ENCODE assay signal across 21 cellular contexts in the genomic region with DNA sequence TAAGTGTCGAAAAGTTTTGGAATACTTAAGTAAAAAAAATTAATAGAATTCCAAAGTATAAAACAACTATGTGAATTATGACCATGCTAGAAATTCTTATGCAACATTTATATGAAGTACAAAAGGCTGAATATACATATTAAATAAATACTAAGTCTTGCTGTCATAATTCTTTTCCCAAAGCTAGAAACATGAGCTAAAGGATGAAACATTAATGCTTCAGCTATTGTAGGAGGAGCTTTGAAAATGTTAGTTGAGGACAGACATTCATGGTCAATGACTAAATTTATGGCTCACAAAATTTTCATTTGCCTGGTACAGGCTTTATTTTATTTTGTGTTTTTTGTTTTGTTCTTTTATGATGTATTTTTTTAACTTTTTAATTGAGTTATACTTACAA.
DNase-seq lines count a peak whose midpoint lies in the region; ATAC-seq and TF ChIP-seq lines count a peak whose summit lies in the region.
"Had no signal": no experiment of that assay in that cellular context is flagged by ENCODE, and none has a peak within 500 bp of the region (broad histone marks: within the 10 kb centered on the region; RNA-seq: fewer than 3 reads in every experiment).

No MANE protein-coding gene starts in this region.

- H3K9me3 Mint-ChIP-seq in osteocyte (ENCODE audit: unreplicated experiment), result no peaks in the 10 kb centered on the region
- H3K9me3 Mint-ChIP-seq in activated T-cell treated with anti-CD3 and anti-CD28 coated beads, Interleukin-2, amount 50 U/mL, for 4 hours, result no peaks in the 10 kb centered on the region

- no peak overlapping the region for H3K9ac ChIP-seq in adipocyte (ENCODE audit: low read length)

- H3K4me3 ChIP-seq in adipocyte (ENCODE audit: low read length) (no peak overlapping the region), fibroblast of pulmonary artery (replicated peaks; ENCODE audit: low read depth, low read length) (no peak overlapping the region)
- H3K4me3 ChIP-seq in effector memory CD4-positive, alpha-beta T cell (ENCODE audit: insufficient read depth, low read depth, low read length, poor library complexity, severe bottlenecking), result no peak overlapping the region
- H3K4me3 ChIP-seq: A549 had no signal

- peaks cover 26% of the 10 kb centered on the region for H3K4me1 Mint-ChIP-seq in osteocyte (ENCODE audit: unreplicated experiment)
- no peaks in the 10 kb centered on the region for H3K4me1 Mint-ChIP-seq in activated T-cell treated with anti-CD3 and anti-CD28 coated beads, Interleukin-2, amount 50 U/mL, for 4 hours (ENCODE audit: low read depth)
- H3K4me1 Mint-ChIP-seq: CD4-positive, CD25-positive, alpha-beta regulatory T cell; IgD-negative memory B cell had no signal

- no peak overlapping the region for H3K27ac ChIP-seq in effector memory CD4-positive, alpha-beta T cell (ENCODE audit: insufficient read depth, low read length, poor library complexity, severe bottlenecking)
- H3K27ac ChIP-seq: A549 had no signal

- H3K9me3 ChIP-seq in adipocyte (ENCODE audit: control insufficient read depth, low read length), result no peaks in the 10 kb centered on the region
- H3K9me3 ChIP-seq in effector memory CD4-positive, alpha-beta T cell (ENCODE audit: control insufficient read depth, low read length), result no peaks in the 10 kb centered on the region
- H3K9me3 ChIP-seq: A549 had no signal

- no peak overlapping the region for H3K4me3 Mint-ChIP-seq in osteocyte (ENCODE audit: unreplicated experiment)
- no peak overlapping the region for H3K4me3 Mint-ChIP-seq in activated T-cell treated with anti-CD3 and anti-CD28 coated beads, Interleukin-2, amount 50 U/mL, for 4 hours
- H3K4me3 Mint-ChIP-seq: CD4-positive, CD25-positive, alpha-beta regulatory T cell; IgD-negative memory B cell had no signal

- no peaks in the 10 kb centered on the region for H3K36me3 ChIP-seq in adipocyte (ENCODE audit: control insufficient read depth, insufficient read depth, low read length, severe bottlenecking)
- no peaks in the 10 kb centered on the region for H3K36me3 ChIP-seq in effector memory CD4-positive, alpha-beta T cell (ENCODE audit: control insufficient read depth, insufficient read depth, low read length)

- ATAC-seq in activated T-cell treated with anti-CD3 and anti-CD28 coated beads, Interleukin-2, amount 50 U/mL, for 4 hours, result no peak
- ATAC-seq in GM18498 (IDR thresholded peaks at IDR 0.05; ENCODE audit: unreplicated experiment), result no peak
- ATAC-seq: A549, HCT116, PC-3 had no signal

- H3K4me1 ChIP-seq in adipocyte (ENCODE audit: control insufficient read depth, insufficient read depth, low read length), result no peaks in the 10 kb centered on the region
- H3K4me1 ChIP-seq in effector memory CD4-positive, alpha-beta T cell (ENCODE audit: control insufficient read depth, insufficient read depth, low read length, poor library complexity, severe bottlenecking), result no peaks in the 10 kb centered on the region
- H3K4me1 ChIP-seq: A549 had no signal

- peaks cover 4% of the 10 kb centered on the region for H3K36me3 Mint-ChIP-seq in osteocyte (ENCODE audit: unreplicated experiment)
- no peaks in the 10 kb centered on the region for H3K36me3 Mint-ChIP-seq in activated T-cell treated with anti-CD3 and anti-CD28 coated beads, Interleukin-2, amount 50 U/mL, for 4 hours (ENCODE audit: insufficient read depth)
- H3K36me3 Mint-ChIP-seq: CD4-positive, CD25-positive, alpha-beta regulatory T cell; IgD-negative memory B cell had no signal

- TF ChIP-seq CTCF in fibroblast of pulmonary artery (IDR thresholded peaks at IDR 0.05; ENCODE audit: low read length, missing control alignments) (no peak), osteocyte (IDR thresholded peaks at IDR 0.05) (no peak)

- H3K27me3 ChIP-seq in adipocyte (replicated peaks; ENCODE audit: control insufficient read depth, insufficient read depth, low read length), result no peaks in the 10 kb centered on the region
- no peaks in the 10 kb centered on the region for H3K27me3 ChIP-seq in effector memory CD4-positive, alpha-beta T cell (replicated peaks; ENCODE audit: control insufficient read depth, insufficient read depth, low read length, poor library complexity, severe bottlenecking)

- peak; percentile 36 for DNase-seq in EL
- DNase-seq in adipocyte (ENCODE audit: low read depth), result peak; percentile 66
- peak; percentile 13 for DNase-seq in fibroblast of pulmonary artery (ENCODE audit: low read depth)
- DNase-seq in osteocyte (ENCODE audit: extremely low spot score, unreplicated experiment), result no peak
- no peak for DNase-seq in NCI-H2081 (lab: John Stamatoyannopoulos, UW)
- no peak for DNase-seq in effector memory CD4-positive, alpha-beta T cell
- DNase-seq in activated T-cell treated with anti-CD3 and anti-CD28 coated beads, Interleukin-2, amount 50 U/mL, for 4 hours, result no peak
- DNase-seq: CD4-positive, CD25-positive, alpha-beta regulatory T cell; DMS79; GOT3; NCI-H1694; NCI-H2081 treated with DMSO at 0.1 percent for 48 hours; NCI-H446; NCI-H526; PC-3; RPMI8226; SHP77 had no signal

- peak overlapping the region; percentile 58 for H3K27ac Mint-ChIP-seq in osteocyte (ENCODE audit: unreplicated experiment)
- H3K27ac Mint-ChIP-seq: CD4-positive, CD25-positive, alpha-beta regulatory T cell; IgD-negative memory B cell had no signal

- H3K27me3 Mint-ChIP-seq in osteocyte (ENCODE audit: unreplicated experiment), result peaks cover 21% of the 10 kb centered on the region
- H3K27me3 Mint-ChIP-seq in activated T-cell treated with anti-CD3 and anti-CD28 coated beads, Interleukin-2, amount 50 U/mL, for 4 hours (ENCODE audit: low read depth), result no peaks in the 10 kb centered on the region
- H3K27me3 Mint-ChIP-seq: IgD-negative memory B cell had no signal

Comparison
In these comparisons a context has a peak if more than half of its experiments do, and no peak if none do; other contexts are left out.
1. DNase-seq: peak in EL (single experiment), adipocyte (single experiment) and fibroblast of pulmonary artery (single experiment); none in osteocyte (single experiment), NCI-H2081 (0 of 2), effector memory CD4-positive, alpha-beta T cell (0 of 3) and activated T-cell treated with anti-CD3 and anti-CD28 coated beads, Interleukin-2, amount 50 U/mL, for 4 hours (single experiment).